Comparison of ENCODE assay signal across 16 cellular contexts in genomic region chr2:238668426-238668825, GRCh38.
DNase-seq lines count a peak whose midpoint lies in the region; ATAC-seq and TF ChIP-seq lines count a peak whose summit lies in the region.
"Had no signal": no experiment of that assay in that cellular context is flagged by ENCODE, and none has a peak within 500 bp of the region (broad histone marks: within the 10 kb centered on the region; RNA-seq: fewer than 3 reads in every experiment).

No MANE protein-coding gene starts in this region.

- H3K27ac ChIP-seq in esophagus squamous epithelium (no peak overlapping the region), uterus (no peak overlapping the region)
- H3K27ac ChIP-seq: BLaER1 had no signal

- H3K9me3 Mint-ChIP-seq in activated CD4-positive, alpha-beta T cell treated with anti-CD3 and anti-CD28 coated beads, Interleukin-2, amount 10 ng/mL, durations not matched to agents 24 days and 14 days, result peaks cover 19% of the 10 kb centered on the region

- H3K27ac Mint-ChIP-seq in activated CD4-positive, alpha-beta T cell treated with anti-CD3 and anti-CD28 coated beads, Interleukin-2, amount 10 ng/mL, durations not matched to agents 24 days and 14 days, result no peak overlapping the region
- H3K27ac Mint-ChIP-seq: CD14-positive monocyte; CD4-positive, alpha-beta memory T cell; H9 had no signal

- 50 to 63% methylated on average over 1 of the region's 1 CpG for WGBS in esophagus squamous epithelium, 2 donors

- H3K36me3 Mint-ChIP-seq in activated CD4-positive, alpha-beta T cell treated with anti-CD3 and anti-CD28 coated beads, Interleukin-2, amount 10 ng/mL, durations not matched to agents 24 days and 14 days (ENCODE audit: low read depth), result no peaks in the 10 kb centered on the region
- H3K36me3 Mint-ChIP-seq: CD14-positive monocyte; CD4-positive, alpha-beta memory T cell had no signal

- H3K4me3 ChIP-seq in esophagus squamous epithelium (no peak overlapping the region), uterus (no peak overlapping the region)
- H3K4me3 ChIP-seq: BLaER1 had no signal

- no peaks in the 10 kb centered on the region for H3K9me3 ChIP-seq in esophagus squamous epithelium
- no peaks in the 10 kb centered on the region for H3K9me3 ChIP-seq in uterus

- no peak for ATAC-seq in HG02678 (IDR thresholded peaks at IDR 0.05; ENCODE audit: unreplicated experiment)
- ATAC-seq: HepG2 had no signal

- H3K4me1 ChIP-seq in esophagus squamous epithelium (no peaks in the 10 kb centered on the region), uterus (no peaks in the 10 kb centered on the region)

- H3K27me3 Mint-ChIP-seq in activated CD4-positive, alpha-beta T cell treated with anti-CD3 and anti-CD28 coated beads, Interleukin-2, amount 10 ng/mL, durations not matched to agents 24 days and 14 days, result peaks cover 15% of the 10 kb centered on the region

- no peak for TF ChIP-seq CTCF in esophagus squamous epithelium (IDR thresholded peaks at IDR 0.05)
- TF ChIP-seq CTCF in uterus (IDR thresholded peaks at IDR 0.05), result no peak

- peak; percentile 35 for DNase-seq in activated CD4-positive, alpha-beta T cell treated with anti-CD3 and anti-CD28 coated beads, Interleukin-2, amount 10 ng/mL, durations not matched to agents 24 days and 14 days
- no peak for DNase-seq in activated CD4-positive, alpha-beta T cell treated with anti-CD3 and anti-CD28 coated beads, Interleukin-2, amount 50 U/mL, for 4 hours
- peak; percentile 9 for DNase-seq in ecto neural progenitor cell (ENCODE audit: low spot score)
- DNase-seq in islet precursor cell, result peak; percentile 2
- DNase-seq in esophagus squamous epithelium (lab: John Stamatoyannopoulos, UW), result no peak
- no peak for DNase-seq in uterus
- DNase-seq: 8988T; CD4-positive, alpha-beta memory T cell; DMS153; DMS79; GDM1; H9 had no signal

- H3K27me3 ChIP-seq in esophagus squamous epithelium (peaks cover 0 to 3% (median 0%) of the 10 kb centered on the region in 4 donors), uterus (no peaks in the 10 kb centered on the region)
- H3K27me3 ChIP-seq: BLaER1 had no signal

- H3K4me1 Mint-ChIP-seq in activated CD4-positive, alpha-beta T cell treated with anti-CD3 and anti-CD28 coated beads, Interleukin-2, amount 10 ng/mL, durations not matched to agents 24 days and 14 days, result peaks cover 3% of the 10 kb centered on the region
- H3K4me1 Mint-ChIP-seq: CD14-positive monocyte; CD4-positive, alpha-beta memory T cell; H9 had no signal

- H3K36me3 ChIP-seq in esophagus squamous epithelium, result no peaks in the 10 kb centered on the region
- no peaks in the 10 kb centered on the region for H3K36me3 ChIP-seq in uterus
- H3K36me3 ChIP-seq: BLaER1 had no signal

- intact Hi-C loops in activated CD4-positive, alpha-beta T cell treated with anti-CD3 and anti-CD28 coated beads, Interleukin-2, amount 10 ng/mL, durations not matched to agents 24 days and 14 days (cut with micrococcal nuclease), result no loop called here
- intact Hi-C loops in esophagus squamous epithelium (cut with DNase I), result no loop called here
- intact Hi-C loops in uterus (cut with DNase I; ENCODE audit: low total_unique reads), result no loop called here

- no peak overlapping the region for H3K4me3 Mint-ChIP-seq in activated CD4-positive, alpha-beta T cell treated with anti-CD3 and anti-CD28 coated beads, Interleukin-2, amount 10 ng/mL, durations not matched to agents 24 days and 14 days
- H3K4me3 Mint-ChIP-seq: CD4-positive, alpha-beta memory T cell; H9 had no signal

- TF ChIP-seq POLR2A in esophagus squamous epithelium (IDR thresholded peaks at IDR 0.05) (no peak), uterus (IDR thresholded peaks at IDR 0.05) (no peak)

Comparison
In these comparisons a context has a peak if more than half of its experiments do, and no peak if none do; other contexts are left out.
1. DNase-seq: peak in activated CD4-positive, alpha-beta T cell treated with anti-CD3 and anti-CD28 coated beads, Interleukin-2, amount 10 ng/mL, durations not matched to agents 24 days and 14 days (single experiment), ecto neural progenitor cell (single experiment) and islet precursor cell (single experiment); none in activated CD4-positive, alpha-beta T cell treated with anti-CD3 and anti-CD28 coated beads, Interleukin-2, amount 50 U/mL, for 4 hours (0 of 2), esophagus squamous epithelium (single experiment) and uterus (0 of 2).